Comparison of ENCODE assay signal across 23 cellular contexts in genomic region chr4:6313216-6313615, GRCh38.
"Had no signal": no experiment of that assay in that cellular context is flagged by ENCODE, and none has a peak within 500 bp of the region (broad histone marks: within the 10 kb centered on the region; RNA-seq: fewer than 3 reads in every experiment).

No MANE protein-coding gene starts in this region.

- FAIRE-seq: islet of Langerhans, urothelium cell line had no signal

- H3K4me1 ChIP-seq: colonic mucosa, gastrocnemius medialis had no signal

- H3K27me3 ChIP-seq: right atrium auricular region, sigmoid colon, testis had no signal

- DNase-seq: colonic mucosa; dermis blood vessel endothelial cell; effector CD4-positive, alpha-beta T cell; endodermal cell; gastrocnemius medialis; heart right ventricle; hypothalamus; mucosa of descending colon; naive thymus-derived CD8-positive, alpha-beta T cell; posterior cingulate gyrus; sigmoid colon; stimulated activated CD4-positive, alpha-beta T cell treated with anti-CD3 and anti-CD28 coated beads, Interleukin-2, amount 100 ng/mL, for 24 hours; stimulated activated CD4-positive, alpha-beta T cell treated with anti-CD3 and anti-CD28 coated beads, Interleukin-4, amount 100 ng/mL, for 4 hours; stimulated activated naive B cell treated with anti-CD40 and anti-IgM and Interleukin-4, amounts not matched to agents 10 μg/mL and 1 μg/mL and 100 μg/mL, for 72 hours; stimulated activated naive CD8-positive, alpha-beta T cell treated with anti-CD3 and anti-CD28 coated beads, Interleukin-15, amount 100 ng/mL, for 72 hours; testis had no signal

- H3K27ac ChIP-seq: colonic mucosa, esophagus muscularis mucosa, gastrocnemius medialis, heart right ventricle, right atrium auricular region, sigmoid colon, skin epidermis, testis, tibial nerve had no signal

- H3K9me3 ChIP-seq: colonic mucosa, esophagus muscularis mucosa, gastrocnemius medialis, mucosa of descending colon, right atrium auricular region, sigmoid colon, testis, tibial nerve had no signal

- H3K4me3 ChIP-seq: colonic mucosa, esophagus muscularis mucosa, gastrocnemius medialis, heart right ventricle, mucosa of descending colon, right atrium auricular region, sigmoid colon, skin epidermis, testis, tibial nerve had no signal

- H3K36me3 ChIP-seq: colonic mucosa, esophagus muscularis mucosa, gastrocnemius medialis, heart right ventricle, right atrium auricular region, sigmoid colon, tibial nerve had no signal

- ATAC-seq: gastrocnemius medialis; heart right ventricle; left lobe of liver; mucosa of descending colon; naive thymus-derived CD8-positive, alpha-beta T cell; stimulated activated naive B cell treated with anti-CD40 and anti-IgM and Interleukin-4, amounts not matched to agents 10 μg/mL and 1 μg/mL and 100 μg/mL, for 72 hours; stimulated activated naive CD8-positive, alpha-beta T cell treated with anti-CD3 and anti-CD28 coated beads, Interleukin-15, amount 100 ng/mL, for 72 hours had no signal
